20 cellular contexts compared by ENCODE assay signal in genomic region chr2:139271879-139272278, GRCh38.
DNase-seq lines count a peak whose midpoint lies in the region; ATAC-seq and TF ChIP-seq lines count a peak whose summit lies in the region.
"Had no signal": no experiment of that assay in that cellular context is flagged by ENCODE, and none has a peak within 500 bp of the region (broad histone marks: within the 10 kb centered on the region; RNA-seq: fewer than 3 reads in every experiment).

No MANE protein-coding gene starts in this region.

- no peak overlapping the region for H2AK5ac ChIP-seq in mesendoderm (ENCODE audit: low read length)

- no peaks in the 10 kb centered on the region for H3K27me3 Mint-ChIP-seq in WTC11 (ENCODE audit: low read depth)
- H3K27me3 Mint-ChIP-seq: CD4-positive, alpha-beta memory T cell; CD4-positive, CD25-positive, alpha-beta regulatory T cell; CD8-positive, alpha-beta memory T cell had no signal

- no peak for TF ChIP-seq CTCF in WTC11 (IDR thresholded peaks at IDR 0.05)

- no peak overlapping the region for H3K27ac Mint-ChIP-seq in WTC11
- H3K27ac Mint-ChIP-seq: CD14-positive monocyte; CD4-positive, alpha-beta memory T cell; CD4-positive, CD25-positive, alpha-beta regulatory T cell; CD8-positive, alpha-beta memory T cell had no signal

- no peak overlapping the region for H3K18ac ChIP-seq in mesendoderm (ENCODE audit: low read length)

- H3K56ac ChIP-seq in mesendoderm (ENCODE audit: low read length), result no peak overlapping the region

- no peaks in the 10 kb centered on the region for H3K27me3 ChIP-seq in mesendoderm (ENCODE audit: insufficient read depth, low read length, poor library complexity)
- H3K27me3 ChIP-seq: BE2C, BLaER1 had no signal

- H2BK15ac ChIP-seq in mesendoderm (replicated peaks; ENCODE audit: low read depth), result no peak overlapping the region

- H3K9ac ChIP-seq in mesendoderm (ENCODE audit: low read length), result no peak overlapping the region
- H3K9ac ChIP-seq: BLaER1 had no signal

- H3K79me1 ChIP-seq in mesendoderm (ENCODE audit: low read length), result no peaks in the 10 kb centered on the region

- H4K5ac ChIP-seq in mesendoderm (ENCODE audit: low read length), result no peak overlapping the region

- ATAC-seq in WTC11, result peak; percentile 56
- no peak for ATAC-seq in GM21786 (IDR thresholded peaks at IDR 0.05; ENCODE audit: unreplicated experiment)
- no peak for ATAC-seq in GM18867 (IDR thresholded peaks at IDR 0.05; ENCODE audit: unreplicated experiment)

- H3K4me2 ChIP-seq in mesendoderm (ENCODE audit: low read length), result no peak overlapping the region

- CTCF ChIA-PET in WTC11 (lab: Charles Lee), result no interaction called here

- no peak overlapping the region for H4K8ac ChIP-seq in mesendoderm (ENCODE audit: low read depth, low read length)

- POLR2A ChIA-PET in WTC11 (lab: Charles Lee), result no interaction called here

- H3K4me1 Mint-ChIP-seq in WTC11, result peaks cover 18% of the 10 kb centered on the region
- H3K4me1 Mint-ChIP-seq: CD14-positive monocyte; CD4-positive, alpha-beta memory T cell; CD4-positive, CD25-positive, alpha-beta regulatory T cell; CD8-positive, alpha-beta memory T cell had no signal

- no peak overlapping the region for H3K27ac ChIP-seq in mesendoderm (ENCODE audit: low read depth, low read length)
- H3K27ac ChIP-seq: BLaER1 had no signal

- no peaks in the 10 kb centered on the region for H3K4me1 ChIP-seq in mesendoderm (ENCODE audit: control insufficient read depth, low read depth, low read length)
- H3K4me1 ChIP-seq: BE2C had no signal

- no peaks in the 10 kb centered on the region for H3K36me3 ChIP-seq in mesendoderm (ENCODE audit: control insufficient read depth, insufficient read depth, low read length)
- H3K36me3 ChIP-seq: BE2C, BLaER1 had no signal

- no peak overlapping the region for H3K4me3 Mint-ChIP-seq in WTC11
- H3K4me3 Mint-ChIP-seq: CD14-positive monocyte; CD4-positive, alpha-beta memory T cell; CD4-positive, CD25-positive, alpha-beta regulatory T cell; CD8-positive, alpha-beta memory T cell had no signal

- H2BK5ac ChIP-seq in mesendoderm (ENCODE audit: low read length), result no peak overlapping the region

- H3K4me3 ChIP-seq in mesendoderm (ENCODE audit: low read length), result no peak overlapping the region
- H3K4me3 ChIP-seq: BLaER1 had no signal

- H3K79me2 ChIP-seq in mesendoderm (ENCODE audit: control insufficient read depth, insufficient read depth, low read length), result no peaks in the 10 kb centered on the region

- H3K9me3 Mint-ChIP-seq in WTC11, result no peaks in the 10 kb centered on the region

- no peak for DNase-seq in WTC11 (ENCODE audit: low spot score)
- peak; percentile 2 for DNase-seq in mesendoderm
- DNase-seq in pons (ENCODE audit: low spot score), result peak; percentile 2
- DNase-seq in activated T-cell treated with anti-CD3 and anti-CD28 coated beads, Interleukin-2, amount 50 U/mL, for 1 hour, result no peak
- DNase-seq in DMS79 treated with DMSO at 0.1 percent for 48 hours (lab: John Stamatoyannopoulos, UW), result no peak
- DNase-seq: 8988T; ACHN; BE2C; CD4-positive, alpha-beta memory T cell; CD4-positive, CD25-positive, alpha-beta regulatory T cell; CD8-positive, alpha-beta memory T cell; COR-L47; DMS 273 treated with DMSO at 0.1 percent for 48 hours; DMS153; DMS79; GF-D8 had no signal

- WGBS in mesendoderm (ENCODE audit: extremely low coverage, insufficient coverage, low lambda C conversion rate), result no CpG with 5 or more reads among the region's 1 CpG

- H2BK120ac ChIP-seq in mesendoderm (ENCODE audit: low read depth, low read length), result no peak overlapping the region

- no peaks in the 10 kb centered on the region for H3K36me3 Mint-ChIP-seq in WTC11
- H3K36me3 Mint-ChIP-seq: CD14-positive monocyte; CD4-positive, alpha-beta memory T cell; CD4-positive, CD25-positive, alpha-beta regulatory T cell; CD8-positive, alpha-beta memory T cell had no signal

- no peak overlapping the region for H3K4ac ChIP-seq in mesendoderm (ENCODE audit: low read depth, low read length)

- no peak overlapping the region for H3K23ac ChIP-seq in mesendoderm (ENCODE audit: low read length)

TF ChIP-seq in WTC11, 78 proteins besides CTCF, POLR2A, EP300 and RAD21 (continues in another document):
- TF ChIP-seq TEAD1 (CRISPR knock-in tag; IDR thresholded peaks at IDR 0.05) (no peak), IRF2 (CRISPR knock-in tag; IDR thresholded peaks at IDR 0.05; ENCODE audit: borderline replicate concordance, low read depth) (no peak), SP1 (CRISPR knock-in tag; conservative IDR thresholded peaks at IDR 0.05) (no peak), TEAD4 (CRISPR knock-in tag; IDR thresholded peaks at IDR 0.05) (no peak), NR2C2 (CRISPR knock-in tag; IDR thresholded peaks at IDR 0.05) (no peak), ZMAT4 (CRISPR knock-in tag; IDR thresholded peaks at IDR 0.05) (no peak), MXD4 (CRISPR knock-in tag; IDR thresholded peaks at IDR 0.05; ENCODE audit: borderline replicate concordance) (no peak), AR (CRISPR knock-in tag; IDR thresholded peaks at IDR 0.05) (no peak)
- TF ChIP-seq, protein P1, sequence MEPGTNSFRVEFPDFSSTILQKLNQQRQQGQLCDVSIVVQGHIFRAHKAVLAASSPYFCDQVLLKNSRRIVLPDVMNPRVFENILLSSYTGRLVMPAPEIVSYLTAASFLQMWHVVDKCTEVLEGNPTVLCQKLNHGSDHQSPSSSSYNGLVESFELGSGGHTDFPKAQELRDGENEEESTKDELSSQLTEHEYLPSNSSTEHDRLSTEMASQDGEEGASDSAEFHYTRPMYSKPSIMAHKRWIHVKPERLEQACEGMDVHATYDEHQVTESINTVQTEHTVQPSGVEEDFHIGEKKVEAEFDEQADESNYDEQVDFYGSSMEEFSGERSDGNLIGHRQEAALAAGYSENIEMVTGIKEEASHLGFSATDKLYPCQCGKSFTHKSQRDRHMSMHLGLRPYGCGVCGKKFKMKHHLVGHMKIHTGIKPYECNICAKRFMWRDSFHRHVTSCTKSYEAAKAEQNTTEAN (CRISPR knock-in tag; IDR thresholded peaks at IDR 0.05), result no peak
- TF ChIP-seq, protein P2, sequence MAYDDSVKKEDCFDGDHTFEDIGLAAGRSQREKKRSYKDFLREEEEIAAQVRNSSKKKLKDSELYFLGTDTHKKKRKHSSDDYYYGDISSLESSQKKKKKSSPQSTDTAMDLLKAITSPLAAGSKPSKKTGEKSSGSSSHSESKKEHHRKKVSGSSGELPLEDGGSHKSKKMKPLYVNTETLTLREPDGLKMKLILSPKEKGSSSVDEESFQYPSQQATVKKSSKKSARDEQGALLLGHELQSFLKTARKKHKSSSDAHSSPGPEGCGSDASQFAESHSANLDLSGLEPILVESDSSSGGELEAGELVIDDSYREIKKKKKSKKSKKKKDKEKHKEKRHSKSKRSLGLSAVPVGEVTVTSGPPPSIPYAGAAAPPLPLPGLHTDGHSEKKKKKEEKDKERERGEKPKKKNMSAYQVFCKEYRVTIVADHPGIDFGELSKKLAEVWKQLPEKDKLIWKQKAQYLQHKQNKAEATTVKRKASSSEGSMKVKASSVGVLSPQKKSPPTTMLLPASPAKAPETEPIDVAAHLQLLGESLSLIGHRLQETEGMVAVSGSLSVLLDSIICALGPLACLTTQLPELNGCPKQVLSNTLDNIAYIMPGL (CRISPR knock-in tag; IDR thresholded peaks at IDR 0.05), result no peak

Comparison
In these comparisons a context has a peak if more than half of its experiments do, and no peak if none do; other contexts are left out.
1. DNase-seq: peak in mesendoderm (single experiment) and pons (single experiment); none in WTC11 (single experiment), activated T-cell treated with anti-CD3 and anti-CD28 coated beads, Interleukin-2, amount 50 U/mL, for 1 hour (single experiment) and DMS79 treated with DMSO at 0.1 percent for 48 hours (single experiment).